Comparison of ENCODE assay signal across 15 cellular contexts in genomic region chr4:108384544-108384943, GRCh38.
"Had no signal": no experiment of that assay in that cellular context is flagged by ENCODE, and none has a peak within 500 bp of the region (broad histone marks: within the 10 kb centered on the region; RNA-seq: fewer than 3 reads in every experiment).

No MANE protein-coding gene starts in this region.

- H3K27me3 ChIP-seq: adrenal gland, esophagus squamous epithelium, upper lobe of right lung had no signal

- H3K36me3 ChIP-seq: adrenal gland, colonic mucosa, esophagus squamous epithelium, left ventricle myocardium inferior, upper lobe of right lung had no signal

- H3K9me3 ChIP-seq: adrenal gland, colonic mucosa, esophagus squamous epithelium, upper lobe of right lung had no signal

- H3K27ac ChIP-seq: adrenal gland, colonic mucosa, esophagus squamous epithelium, left ventricle myocardium inferior, upper lobe of right lung, VCaP had no signal

- ATAC-seq: stimulated activated naive CD8-positive, alpha-beta T cell treated with anti-CD3 and anti-CD28 coated beads, Interleukin-15, Interleukin-2, amounts not matched to agents 100 U/mL and 50 U/mL, for 24 hours; upper lobe of right lung had no signal

- H3K4me1 ChIP-seq: adrenal gland, colonic mucosa, esophagus squamous epithelium, left ventricle myocardium inferior, upper lobe of right lung had no signal

- H3K4me3 ChIP-seq: adrenal gland, colonic mucosa, esophagus squamous epithelium, left ventricle myocardium inferior, upper lobe of right lung had no signal

- DNase-seq: activated CD4-positive, alpha-beta memory T cell treated with anti-CD3 and anti-CD28 coated beads, Interleukin-2, amount 10 ng/mL, durations not matched to agents 7 days and 5 days; activated naive CD4-positive, alpha-beta T cell; colonic mucosa; esophagus squamous epithelium; foreskin fibroblast; head of caudate nucleus; left ventricle myocardium inferior; mesenchymal stem cell; stimulated activated CD4-positive, alpha-beta T cell treated with anti-CD3 and anti-CD28 coated beads, Interleukin-4, amount 100 ng/mL, for 1 hour; stimulated activated CD8-positive, alpha-beta memory T cell treated with anti-CD3 and anti-CD28 coated beads, Interleukin-4, amount 100 ng/mL, for 48 hours; stimulated activated naive CD8-positive, alpha-beta T cell treated with anti-CD3 and anti-CD28 coated beads, Interleukin-15, Interleukin-2, amounts not matched to agents 100 U/mL and 50 U/mL, for 24 hours; T-helper 9 cell; upper lobe of right lung had no signal
